ENCODE assay signal across 8 cellular contexts in genomic region chr11:16788141-16789060, GRCh38. TPM values are rescaled to one million over a fixed set of nuclear protein-coding genes. Genes with fewer than 3 reads are reported as not detected.
A peak's percentile ranks its signal among the peaks of the same experiment; 100 is the strongest.
DNase-seq lines count a peak whose midpoint lies in the region; ATAC-seq, FAIRE-seq and TF ChIP-seq lines count a peak whose summit lies in the region.

No MANE protein-coding gene starts in this region.

- intact Hi-C loops in K562 (cut with micrococcal nuclease), result loop anchor here (1.0 to 5.0 kb wide), 4 partner anchors 34 to 274 kb away; no protein-coding TSS in a partner anchor
- intact Hi-C loops in spleen (cut with DNase I; ENCODE audit: low total_unique reads), result loop anchor here (5.0 kb wide), 1 partner anchor 274 kb away; no protein-coding TSS in a partner anchor

- H3K9me3 ChIP-seq in HAP-1 (no peaks in the 10 kb centered on the region), K562 (replicated peaks; ENCODE audit: control insufficient read depth, insufficient read depth, low read depth, low read length) (no peaks in the 10 kb centered on the region), spleen (no peaks in the 10 kb centered on the region)

- peak; percentile 99 for TF ChIP-seq CTCF in GM06990 (IDR thresholded peaks at IDR 0.05; ENCODE audit: insufficient read depth, low read length, poor library complexity, severe bottlenecking)
- TF ChIP-seq CTCF in K562 (IDR thresholded peaks at IDR 0.05 in 2 of 3, conservative IDR thresholded peaks at IDR 0.05 in 1 of 3; ENCODE audit: insufficient read depth in 2 of 3, low read depth in 1 of 3, low read length in 3 of 3), result peak; percentile 90 to 98 (median 91)
- peak; percentile 75 to 98 (median 92) for TF ChIP-seq CTCF in spleen (IDR thresholded peaks at IDR 0.05 in 8 of 11, conservative IDR thresholded peaks at IDR 0.05 in 3 of 11)

- DNase-seq in GM06990 (ENCODE audit: extremely low read depth, insufficient read length) (peak; percentile 67), HAP-1 (ENCODE audit: low spot score in 2 of 2) (peak; percentile 68 to 85), NCI-H1105 (lab: John Stamatoyannopoulos, UW) (peak; percentile 79), K562 (ENCODE audit: extremely low read depth in 1 of 4, low spot score in 3 of 4) (peak; percentile 72 to 82 (median 78)), hypothalamus (lab: John Stamatoyannopoulos, UW) (peak in 43 of 51 donors; percentile 13 to 83 (median 47)), spleen (peak; percentile 91)
- DNase-seq in T-helper 2 cell treated with Interferon-gamma antibody and Interleukin-4, amounts not matched to agents 5 μg/mL and 100 μg/mL, for 36 hours (ENCODE audit: low spot score), result peak; percentile 42

- TF ChIP-seq RAD21 in K562 (CRISPR knock-in tag; conservative IDR thresholded peaks at IDR 0.05 in 1 of 2, IDR thresholded peaks at IDR 0.05 in 1 of 2), result peak; percentile 68 to 88

- POLR2A ChIA-PET in K562 (lab: Yijun Ruan, JAX), result interaction anchor here (1.2 kb wide), 1 partner anchor 87 kb away, joined by 3 read pairs; no protein-coding TSS in a partner anchor

- peaks cover 1% of the 10 kb centered on the region; the same call in 1 of the 2 replicates for H3K27me3 ChIP-seq in GM06990 (replicated peaks; ENCODE audit: control insufficient read depth, insufficient read depth, low read length)
- no peaks in the 10 kb centered on the region for H3K27me3 ChIP-seq in HAP-1 (ENCODE audit: low read depth)
- H3K27me3 ChIP-seq in K562 (ENCODE audit: control insufficient read depth in 2 of 2, insufficient read depth in 2 of 2, low read length in 2 of 2), result peaks cover 11 to 44% of the 10 kb centered on the region in 2 experiments; a peak in 4 of 5 replicates
- no peaks in the 10 kb centered on the region for H3K27me3 ChIP-seq in spleen (replicated peaks in 1 of 7)

- H3K27me3 Mint-ChIP-seq in T-helper 2 cell treated with Interferon-gamma antibody and Interleukin-4, amounts not matched to agents 5 μg/mL and 100 μg/mL, for 36 hours (ENCODE audit: low read depth), result no peaks in the 10 kb centered on the region

- peak; percentile 73 for FAIRE-seq in K562 (lab: Jason Lieb, UNC)

- ATAC-seq in K562 (peak; percentile 94), HG02970 (IDR thresholded peaks at IDR 0.05; ENCODE audit: low FRiP score, unreplicated experiment) (no peak)

- peaks cover 5% of the 10 kb centered on the region for H3K4me1 Mint-ChIP-seq in T-helper 2 cell treated with Interferon-gamma antibody and Interleukin-4, amounts not matched to agents 5 μg/mL and 100 μg/mL, for 36 hours (ENCODE audit: low read depth)

- no peak overlapping the region for H3K27ac Mint-ChIP-seq in T-helper 2 cell treated with Interferon-gamma antibody and Interleukin-4, amounts not matched to agents 5 μg/mL and 100 μg/mL, for 36 hours

- H4K20me1 ChIP-seq in K562 (replicated peaks; ENCODE audit: control insufficient read depth, insufficient read depth, low read length), result peaks cover 4% of the 10 kb centered on the region; the same call in 1 of the 2 replicates

- CTCF ChIA-PET in K562 (lab: Yijun Ruan, JAX; ENCODE audit: low intra/inter-chr PET ratio), result interaction anchor here (0.6 to 1.5 kb wide), 2 partner anchors 95 to 275 kb away, joined by 3 read pairs; no protein-coding TSS in a partner anchor

- TF ChIP-seq POLR2A in K562 (conservative IDR thresholded peaks at IDR 0.05) (no peak), spleen (IDR thresholded peaks at IDR 0.05) (no peak)

- no peaks in the 10 kb centered on the region for H3K36me3 Mint-ChIP-seq in T-helper 2 cell treated with Interferon-gamma antibody and Interleukin-4, amounts not matched to agents 5 μg/mL and 100 μg/mL, for 36 hours (ENCODE audit: low read depth)

- no peak overlapping the region for H3K27ac ChIP-seq in K562 (ENCODE audit: extremely low read depth, low read depth, low read length)
- peak overlapping the region in 1 of 8 donors; percentile 2 for H3K27ac ChIP-seq in spleen

- in situ Hi-C loops in HAP-1 (cut with MboI; ENCODE audit: low sequenced_read_pairs), result loop anchor here (10.0 kb wide), 1 partner anchor 276 kb away; no protein-coding TSS in a partner anchor
- in situ Hi-C loops in K562 (cut with MboI), result loop anchor here (10.0 kb wide), 1 partner anchor 276 kb away; no protein-coding TSS in a partner anchor

- peaks cover 20% of the 10 kb centered on the region for H3K4me1 ChIP-seq in HAP-1
- H3K4me1 ChIP-seq in K562 (replicated peaks in 1 of 2; ENCODE audit: control insufficient read depth in 2 of 2, insufficient read depth in 2 of 2, low read length in 2 of 2), result peaks cover 0 to 3% of the 10 kb centered on the region in 2 experiments; a peak in 2 of 5 replicates
- peaks cover 6 to 64% (median 31%) of the 10 kb centered on the region in 6 donors for H3K4me1 ChIP-seq in spleen

- no peaks in the 10 kb centered on the region for H3K9me1 ChIP-seq in K562 (ENCODE audit: control insufficient read depth, insufficient read depth, low read length)

- WGBS in K562 (ENCODE audit: insufficient coverage, low coverage, missing lambda C conversion rate), result 28% methylated on average over 17 of the region's 17 CpGs
- 68 to 72% (median 71%) methylated on average over 17 of the region's 17 CpGs for WGBS in spleen, 5 donors

- no peak for TF ChIP-seq EP300 in K562 (IDR thresholded peaks at IDR 0.05; ENCODE audit: low read length)

- no peak overlapping the region for H3K4me3 Mint-ChIP-seq in T-helper 2 cell treated with Interferon-gamma antibody and Interleukin-4, amounts not matched to agents 5 μg/mL and 100 μg/mL, for 36 hours

- H3K9me3 Mint-ChIP-seq in T-helper 2 cell treated with Interferon-gamma antibody and Interleukin-4, amounts not matched to agents 5 μg/mL and 100 μg/mL, for 36 hours, result no peaks in the 10 kb centered on the region

- H3K36me3 ChIP-seq in GM06990 (ENCODE audit: control insufficient read depth, insufficient read depth, low read length) (no peaks in the 10 kb centered on the region), HAP-1 (replicated peaks) (peaks cover 30% of the 10 kb centered on the region), K562 (ENCODE audit: control insufficient read depth, insufficient read depth, low read length) (no peaks in the 10 kb centered on the region), spleen (no peaks in the 10 kb centered on the region)

- H3K4me2 ChIP-seq in K562 (ENCODE audit: insufficient read depth, low read length), result no peak overlapping the region

- no peak overlapping the region for H2AFZ ChIP-seq in K562 (ENCODE audit: low read depth, low read length)

- H3K9ac ChIP-seq in K562 (ENCODE audit: insufficient read depth in 1 of 2, low read depth in 2 of 2, low read length in 2 of 2), result no peak overlapping the region

- no peaks in the 10 kb centered on the region for H3K79me2 ChIP-seq in K562 (ENCODE audit: control insufficient read depth, insufficient read depth, low read length)

- H3K4me3 ChIP-seq in GM06990 (replicated peaks; ENCODE audit: low read depth, low read length) (no peak overlapping the region), HAP-1 (no peak overlapping the region), K562 (no peak overlapping the region), spleen (no peak overlapping the region)

- BruUV-seq in K562 (replicated peaks; lab: Mats Ljungman, UMichigan), result no TSS peak

TF ChIP-seq in K562, 482 proteins besides CTCF, POLR2A, EP300 and RAD21 (continues in another document):
- TF ChIP-seq, protein P1, sequence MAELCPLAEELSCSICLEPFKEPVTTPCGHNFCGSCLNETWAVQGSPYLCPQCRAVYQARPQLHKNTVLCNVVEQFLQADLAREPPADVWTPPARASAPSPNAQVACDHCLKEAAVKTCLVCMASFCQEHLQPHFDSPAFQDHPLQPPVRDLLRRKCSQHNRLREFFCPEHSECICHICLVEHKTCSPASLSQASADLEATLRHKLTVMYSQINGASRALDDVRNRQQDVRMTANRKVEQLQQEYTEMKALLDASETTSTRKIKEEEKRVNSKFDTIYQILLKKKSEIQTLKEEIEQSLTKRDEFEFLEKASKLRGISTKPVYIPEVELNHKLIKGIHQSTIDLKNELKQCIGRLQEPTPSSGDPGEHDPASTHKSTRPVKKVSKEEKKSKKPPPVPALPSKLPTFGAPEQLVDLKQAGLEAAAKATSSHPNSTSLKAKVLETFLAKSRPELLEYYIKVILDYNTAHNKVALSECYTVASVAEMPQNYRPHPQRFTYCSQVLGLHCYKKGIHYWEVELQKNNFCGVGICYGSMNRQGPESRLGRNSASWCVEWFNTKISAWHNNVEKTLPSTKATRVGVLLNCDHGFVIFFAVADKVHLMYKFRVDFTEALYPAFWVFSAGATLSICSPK (IDR thresholded peaks at IDR 0.05; ENCODE audit: borderline replicate concordance), result no peak

RNA-seq across cellular contexts. Expression of gene C11orf58, which starts 50.0 kb away (rescaled TPM):
- total RNA-seq in K562 (2011; cell fraction: chromatin; rRNA removed; ENCODE audit: low replicate concordance), result 28.1 and 89.9 TPM in 2 replicates
- 17.8 and 20.7 TPM in 2 replicates for total RNA-seq in K562 (2011; cell fraction: nucleolus; rRNA removed)
- total RNA-seq in K562 (2011; cell fraction: nucleoplasm; rRNA removed), result 48.6 and 82.8 TPM in 2 replicates
- total RNA-seq in K562 (2014; rRNA removed) (188 and 247 TPM in 2 replicates), K562 (2014; rRNA removed; fragmentation: Illumina TruSeq; extraction: Trizol) (196 and 207 TPM in 2 replicates), K562 (2015; rRNA removed; fragmentation: Illumina TruSeq; extraction: Trizol) (231 and 248 TPM in 2 replicates), K562 (2021) (96.4 and 104 TPM in 2 replicates), spleen (100 to 1,000 TPM; 107 to 147 (median 126) TPM)
- polyA plus RNA-seq in K562 (2011; rRNA removed) (97.4 and 130 TPM in 2 replicates), K562 (2014; fragmentation: Illumina TruSeq; extraction: Trizol) (232 and 243 TPM in 2 replicates), K562 (2014; fragmentation: Nextera tagmentation; extraction: Ambion mirVana) (100 to 1,000 TPM; 395 to 421 TPM), K562 (2014; rRNA removed) (226 and 273 TPM in 2 replicates), spleen (100 to 1,000 TPM in 2 of 3 donors, 10 to 100 TPM in 1; 83.9 to 136 (median 108) TPM)
- 33.8 and 65.3 TPM in 2 replicates for polyA plus RNA-seq in K562 (2011; cell fraction: cytosol; rRNA removed)
- 35.2 and 44.8 TPM in 2 replicates for polyA plus RNA-seq in K562 (2011; cell fraction: nucleus; rRNA removed)
- polyA plus RNA-seq in K562 (2012), result 116 and 260 TPM in 2 replicates
- polyA minus RNA-seq in K562 (2011; rRNA and poly(A)+ RNA removed), result 132 and 155 TPM in 2 replicates
- polyA minus RNA-seq in K562 (2011; cell fraction: cytosol; rRNA and poly(A)+ RNA removed), result 90.8 and 103 TPM in 2 replicates
- 25.6 and 53.9 TPM in 2 replicates for polyA minus RNA-seq in K562 (2011; cell fraction: nucleus; rRNA and poly(A)+ RNA removed)
